In the genomic region with DNA sequence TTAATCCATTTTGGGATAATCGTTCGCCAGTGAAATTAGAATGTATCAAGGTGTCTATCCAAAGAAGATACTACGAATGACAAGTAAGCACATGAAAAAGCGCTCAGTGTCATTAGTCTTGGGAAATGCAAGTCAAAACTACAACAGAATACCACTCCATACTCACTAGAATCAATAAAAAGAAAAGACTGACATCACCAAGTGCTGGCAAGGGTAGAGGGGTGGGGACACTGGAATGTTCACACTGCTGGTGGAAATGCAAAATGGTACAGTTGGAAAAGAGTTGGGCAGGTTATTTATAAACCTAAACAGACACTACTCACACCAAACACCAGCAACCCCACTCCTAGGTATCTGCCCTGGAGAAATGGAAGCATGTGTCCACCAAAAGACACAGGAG, we compare ENCODE assay signal across 10 cellular contexts. TPM values are rescaled to one million over a fixed set of nuclear protein-coding genes. Genes with fewer than 3 reads are reported as not detected.
DNase-seq lines count a peak whose midpoint lies in the region; ATAC-seq and TF ChIP-seq lines count a peak whose summit lies in the region.
"Had no signal": no experiment of that assay in that cellular context is flagged by ENCODE, and none has a peak within 500 bp of the region (broad histone marks: within the 10 kb centered on the region; RNA-seq: fewer than 3 reads in every experiment).

No MANE protein-coding gene starts in this region.

- H3K27me3 ChIP-seq in GM23248 (replicated peaks; ENCODE audit: insufficient read depth): no peaks in the 10 kb centered on the region
- H3K27me3 ChIP-seq in gastroesophageal sphincter: no peaks in the 10 kb centered on the region
- H3K27me3 ChIP-seq in smooth muscle cell (ENCODE audit: low read depth): no peaks in the 10 kb centered on the region

- intact Hi-C loops in activated CD8-positive, alpha-beta T cell treated with anti-CD3 and anti-CD28 coated beads for 36 hours (cut with micrococcal nuclease): no loop called here

- no peak overlapping the region for H2AFZ ChIP-seq in GM23248
- H2AFZ ChIP-seq in smooth muscle cell (ENCODE audit: low read depth): no peak overlapping the region

- TF ChIP-seq POLR2A in gastroesophageal sphincter (IDR thresholded peaks at IDR 0.05): no peak

- ATAC-seq in activated CD8-positive, alpha-beta T cell treated with anti-CD3 and anti-CD28 coated beads for 36 hours: no peak
- ATAC-seq in gastroesophageal sphincter: no peak
- ATAC-seq in HG03342 (IDR thresholded peaks at IDR 0.05; ENCODE audit: unreplicated experiment): no peak
- no peak for ATAC-seq in HG03039 (IDR thresholded peaks at IDR 0.05; ENCODE audit: unreplicated experiment)

- no peak for TF ChIP-seq EP300 in gastroesophageal sphincter (IDR thresholded peaks at IDR 0.05)

- H3F3A ChIP-seq in GM23248 (ENCODE audit: insufficient read depth) (peaks cover 69% of the 10 kb centered on the region), smooth muscle cell (ENCODE audit: low read depth) (peaks cover 35% of the 10 kb centered on the region)

- H3K4me1 ChIP-seq in GM23248 (ENCODE audit: insufficient read depth) (peaks cover 82% of the 10 kb centered on the region), gastroesophageal sphincter (peaks cover 19 to 100% (median 87%) of the 10 kb centered on the region in 3 donors), smooth muscle cell (ENCODE audit: low read depth) (peaks cover 58% of the 10 kb centered on the region)

- H3K9me3 Mint-ChIP-seq in activated CD8-positive, alpha-beta T cell treated with anti-CD3 and anti-CD28 coated beads for 36 hours: no peaks in the 10 kb centered on the region

- no peaks in the 10 kb centered on the region for H3K9me3 ChIP-seq in GM23248 (ENCODE audit: low read depth)
- no peaks in the 10 kb centered on the region for H3K9me3 ChIP-seq in gastroesophageal sphincter
- H3K9me3 ChIP-seq in smooth muscle cell (replicated peaks; ENCODE audit: low read depth): no peaks in the 10 kb centered on the region

- H3K9me2 ChIP-seq in GM23248 (ENCODE audit: insufficient read depth): no peaks in the 10 kb centered on the region

- H4K20me1 ChIP-seq in GM23248 (ENCODE audit: insufficient read depth) (0 out of 2 replicates have a peak, but pooled peaks cover 5% of the 10 kb centered on the region), smooth muscle cell (ENCODE audit: low read depth) (peaks cover 100% of the 10 kb centered on the region)

- H3K27me3 Mint-ChIP-seq in activated CD8-positive, alpha-beta T cell treated with anti-CD3 and anti-CD28 coated beads for 36 hours: no peaks in the 10 kb centered on the region

- H3K4me3 Mint-ChIP-seq in activated CD8-positive, alpha-beta T cell treated with anti-CD3 and anti-CD28 coated beads for 36 hours: peak overlapping the region; percentile 55

- DNase-seq in GM23248 (peak; percentile 27), smooth muscle cell (lab: John Stamatoyannopoulos, UW; ENCODE audit: unreplicated experiment) (no peak), HuH-7.5 (ENCODE audit: low spot score) (no peak), SK-N-DZ (ENCODE audit: low spot score) (no peak)
- DNase-seq in activated CD8-positive, alpha-beta T cell treated with anti-CD3 and anti-CD28 coated beads for 36 hours: no peak
- DNase-seq: activated effector memory CD4-positive, alpha-beta T cell treated with Interleukin-2 at 50 U/mL for 16 hours; stimulated activated naive CD4-positive, alpha-beta T cell treated with Interleukin-2 at 50 U/mL for 16 hours had no signal

- H3K79me2 ChIP-seq in GM23248 (ENCODE audit: insufficient read depth) (peaks cover 97% of the 10 kb centered on the region), smooth muscle cell (ENCODE audit: low read depth) (peaks cover 92% of the 10 kb centered on the region)

- no peak for TF ChIP-seq CTCF in activated CD8-positive, alpha-beta T cell treated with anti-CD3 and anti-CD28 coated beads for 36 hours (IDR thresholded peaks at IDR 0.05)
- TF ChIP-seq CTCF in gastroesophageal sphincter (IDR thresholded peaks at IDR 0.05) (no peak), smooth muscle cell (IDR thresholded peaks at IDR 0.05; ENCODE audit: borderline replicate concordance, insufficient read depth, poor library complexity, severe bottlenecking) (no peak)

- peak overlapping the region; percentile 87 for H3K27ac ChIP-seq in GM23248
- peak overlapping the region; percentile 82 to 99 (median 98) for H3K27ac ChIP-seq in gastroesophageal sphincter
- peak overlapping the region; percentile 89 for H3K27ac ChIP-seq in smooth muscle cell (ENCODE audit: low read depth)

- peaks cover 99% of the 10 kb centered on the region for H3K4me1 Mint-ChIP-seq in activated CD8-positive, alpha-beta T cell treated with anti-CD3 and anti-CD28 coated beads for 36 hours (ENCODE audit: low read depth)

- CTCF ChIA-PET in activated CD8-positive, alpha-beta T cell treated with anti-CD3 and anti-CD28 coated beads for 36 hours (lab: Charles Lee): interaction anchor here (1.3 to 2.3 kb wide), 3 partner anchors 10 to 13 kb away, joined by 3 to 10 read pairs (median 7); no protein-coding TSS in a partner anchor

- H3K36me3 Mint-ChIP-seq in activated CD8-positive, alpha-beta T cell treated with anti-CD3 and anti-CD28 coated beads for 36 hours (ENCODE audit: low read depth): peaks cover 92% of the 10 kb centered on the region

- H3K36me3 ChIP-seq in GM23248 (ENCODE audit: low read depth): peaks cover 24% of the 10 kb centered on the region; the same call in 1 of the 2 replicates
- H3K36me3 ChIP-seq in gastroesophageal sphincter: peaks cover 0 to 26% of the 10 kb centered on the region in 2 donors
- no peaks in the 10 kb centered on the region for H3K36me3 ChIP-seq in smooth muscle cell (ENCODE audit: low read depth)

- H3K4me2 ChIP-seq in GM23248 (ENCODE audit: unreplicated experiment) (peak overlapping the region; percentile 73), smooth muscle cell (peak overlapping the region; percentile 78)

- H3K9ac ChIP-seq in GM23248: 0 out of 2 replicates have a peak overlapping the region, but pooled peaks have one; percentile 28
- no peak overlapping the region for H3K9ac ChIP-seq in smooth muscle cell (ENCODE audit: low read depth)

- WGBS in GM23248 (ENCODE audit: low coverage in 1 of 2, low lambda C conversion rate in 2 of 2, missing lambda C conversion rate in 2 of 2), 2 experiments: 61 to 78% methylated on average over 4 of the region's 4 CpGs
- 58 to 76% methylated on average over 2 to 4 of the region's 4 CpGs for WGBS in gastroesophageal sphincter (ENCODE audit: low coverage in 1 of 2), 2 donors
- 94% methylated on average over 4 of the region's 4 CpGs for WGBS in smooth muscle cell (ENCODE audit: low lambda C conversion rate)

- peak overlapping the region; percentile 90 for H3K27ac Mint-ChIP-seq in activated CD8-positive, alpha-beta T cell treated with anti-CD3 and anti-CD28 coated beads for 36 hours

- in situ Hi-C loops in GM23248 (cut with MboI): no loop called here

- POLR2A ChIA-PET in activated CD8-positive, alpha-beta T cell treated with anti-CD3 and anti-CD28 coated beads for 36 hours (lab: Charles Lee): interaction anchor here (0.9 to 24.9 kb wide), 4 partner anchors 9 to 50 kb away, joined by 3 to 403 read pairs (median 78); a partner anchor contains a TSS

- H3K4me3 ChIP-seq in GM23248: peak overlapping the region; percentile 36; the same call in 1 of the 2 replicates
- H3K4me3 ChIP-seq in gastroesophageal sphincter: no peak overlapping the region
- H3K4me3 ChIP-seq in smooth muscle cell: no peak overlapping the region

RNA-seq across cellular contexts. Expression of a gene that starts 11.2 kb away (rescaled TPM):
- total RNA-seq in GM23248 (2014; rRNA removed; shearing (Covaris generic)): 471 and 487 TPM in 2 replicates
- polyA plus RNA-seq in GM23248 (2016; fragmentation: Nextera tagmentation; extraction: Ambion mirVana) (413 and 419 TPM in 2 replicates), smooth muscle cell (273 and 283 TPM in 2 replicates)
- total RNA-seq in activated CD8-positive, alpha-beta T cell treated with anti-CD3 and anti-CD28 coated beads for 36 hours: 100 to 1,000 TPM; 390 to 393 TPM
- total RNA-seq in gastroesophageal sphincter (100 to 1,000 TPM; 353 to 530 (median 419) TPM), smooth muscle cell (224 and 259 TPM in 2 replicates)
- 51.3 and 55.2 TPM in 2 replicates for polyA plus RNA-seq in SK-N-DZ (2014; cell fraction: cytosol; rRNA removed)
- polyA plus RNA-seq in SK-N-DZ (2014; cell fraction: nucleus; rRNA removed): 42.2 and 42.5 TPM in 2 replicates
